In the genomic region with DNA sequence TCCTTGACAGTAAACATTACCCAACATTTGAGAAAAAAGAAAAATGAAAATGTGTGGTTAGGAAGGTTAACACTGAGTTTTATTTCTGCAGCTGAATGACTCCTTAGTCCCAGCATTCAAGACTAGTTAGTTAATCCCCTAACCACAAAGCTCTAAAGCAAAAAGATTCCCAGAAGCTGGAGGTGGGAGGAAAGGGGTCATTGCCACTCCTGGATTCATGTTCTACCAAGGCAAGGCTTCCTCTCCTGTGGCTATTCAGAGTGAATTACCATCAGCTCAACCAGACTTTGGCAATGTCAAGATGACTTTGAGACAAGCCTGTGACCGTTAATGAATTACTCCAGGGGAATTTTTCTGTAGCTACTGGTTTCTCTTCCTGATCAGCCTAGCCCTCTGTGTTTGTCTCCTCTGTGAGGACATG, we compare ENCODE assay signal across 8 cellular contexts.
A peak's percentile ranks its signal among the peaks of the same experiment; 100 is the strongest.
DNase-seq lines count a peak whose midpoint lies in the region; ATAC-seq, FAIRE-seq and TF ChIP-seq lines count a peak whose summit lies in the region.

No MANE protein-coding gene starts in this region.

- TF ChIP-seq RAD21 in GM12878 (IDR thresholded peaks at IDR 0.05; ENCODE audit: insufficient read depth, low read depth, low read length): no peak

- no peak for TF ChIP-seq CTCF in GM12878 (IDR thresholded peaks at IDR 0.05 in 2 of 3, conservative IDR thresholded peaks at IDR 0.05 in 1 of 3; ENCODE audit: control insufficient read depth in 2 of 3, extremely low read depth in 1 of 3, insufficient read depth in 1 of 3, low read depth in 3 of 3, low read length in 3 of 3)
- TF ChIP-seq CTCF in WERI-Rb-1 (IDR thresholded peaks at IDR 0.05; ENCODE audit: low read depth, low read length): no peak

- H2AFZ ChIP-seq in GM12878 (ENCODE audit: control insufficient read depth, low read depth, low read length): no peak overlapping the region; the same call in 1 of the 2 replicates

- DNase-seq in GM12878 (ENCODE audit: low read depth, low spot score): no peak
- no peak for DNase-seq in superior temporal gyrus (ENCODE audit: extremely low spot score)
- DNase-seq in stimulated activated CD4-positive, alpha-beta T cell treated with anti-CD3 and anti-CD28 coated beads, Interleukin-4, amount 100 ng/mL, for 4 hours: no peak
- DNase-seq in WERI-Rb-1: no peak
- DNase-seq in NCI-H1930 (lab: John Stamatoyannopoulos, UW): no peak

- ATAC-seq in GM18502 (IDR thresholded peaks at IDR 0.05; ENCODE audit: poor library complexity, unreplicated experiment) (peak; percentile 91), GM19468 (IDR thresholded peaks at IDR 0.05; ENCODE audit: extremely low read depth, unreplicated experiment) (peak; percentile 90), HG03135 (IDR thresholded peaks at IDR 0.05; ENCODE audit: unreplicated experiment) (peak; percentile 89), GM12878 (peak; percentile 93)

- H3K9me3 ChIP-seq in GM12878 (replicated peaks; ENCODE audit: control insufficient read depth, insufficient read depth, low read length) (no peaks in the 10 kb centered on the region), WERI-Rb-1 (ENCODE audit: severe bottlenecking) (no peaks in the 10 kb centered on the region)

- no peaks in the 10 kb centered on the region for H3K4me1 ChIP-seq in GM12878 (ENCODE audit: control insufficient read depth, insufficient read depth, low read length)

- BruUV-seq in GM12878 (replicated peaks; lab: Mats Ljungman, UMichigan): no TSS peak

- no peak overlapping the region for H3K9ac ChIP-seq in GM12878 (ENCODE audit: control insufficient read depth, insufficient read depth, low read length)

- no peak for TF ChIP-seq POLR2A in GM12878 (IDR thresholded peaks at IDR 0.05; ENCODE audit: low read depth, low read length)

- CTCF ChIA-PET in GM12878 (lab: Yijun Ruan, JAX): interaction anchor here (0.6 to 4.5 kb wide), 7 partner anchors 10 to 519 kb away, joined by 3 to 22 read pairs (median 3); no protein-coding TSS in a partner anchor

- no peak for TF ChIP-seq EP300 in GM12878 (IDR thresholded peaks at IDR 0.05; ENCODE audit: borderline replicate concordance in 1 of 2, control insufficient read depth in 1 of 2, low read depth in 2 of 2, low read length in 2 of 2)

- intact Hi-C loops in GM12878 (cut with micrococcal nuclease; ENCODE audit: unreplicated experiment): no loop called here

- SMC1A ChIA-PET in GM12878 (lab: Charles Lee; ENCODE audit: uncharacterized antibody, unreplicated experiment): interaction anchor here (0.7 to 2.6 kb wide), 15 partner anchors 9 to 301 kb away, joined by 3 to 21 read pairs (median 4); no protein-coding TSS in a partner anchor

- H3K4me3 ChIP-seq in GM12878: no peak overlapping the region
- H3K4me3 ChIP-seq in WERI-Rb-1 (ENCODE audit: low read depth, low read length): no peak overlapping the region

- peak; percentile 79 for FAIRE-seq in GM12878 (lab: Jason Lieb, UNC)

- no peaks in the 10 kb centered on the region for H3K27me3 ChIP-seq in GM12878 (replicated peaks in 1 of 2; ENCODE audit: control insufficient read depth in 2 of 2, insufficient read depth in 2 of 2, low read length in 1 of 2)
- no peaks in the 10 kb centered on the region for H3K27me3 ChIP-seq in WERI-Rb-1 (ENCODE audit: insufficient read depth, low read depth, severe bottlenecking)

- POLR2A ChIA-PET in GM12878 (lab: Charles Lee): interaction anchor here (0.7 to 1.6 kb wide), 6 partner anchors 10 to 67 kb away, joined by 3 to 5 read pairs (median 4); no protein-coding TSS in a partner anchor

- H3K4me2 ChIP-seq in GM12878 (ENCODE audit: control insufficient read depth, insufficient read depth): no peak overlapping the region; the same call in 1 of the 2 replicates

- RAD21 ChIA-PET in GM12878 (lab: Charles Lee; ENCODE audit: unreplicated experiment): interaction anchor here (1.0 to 2.6 kb wide), 10 partner anchors 9 to 519 kb away, joined by 3 to 14 read pairs (median 4); no protein-coding TSS in a partner anchor

- H3K36me3 ChIP-seq in GM12878 (ENCODE audit: control insufficient read depth in 2 of 2, insufficient read depth in 2 of 2, low read length in 1 of 2) (no peaks in the 10 kb centered on the region), WERI-Rb-1 (no peaks in the 10 kb centered on the region)

- in situ Hi-C loops in GM12878 (cut with MboI): no loop called here

- WGBS in GM12878 (ENCODE audit: insufficient coverage, insufficient replicate concordance, low lambda C conversion rate, missing lambda C conversion rate): 0% methylated on average over 1 of the region's 1 CpG

- no peaks in the 10 kb centered on the region for H3K79me2 ChIP-seq in GM12878 (ENCODE audit: control insufficient read depth, insufficient read depth, low read length)

- H3K27ac ChIP-seq in GM12878 (ENCODE audit: control insufficient read depth, insufficient read depth): no peak overlapping the region
- H3K27ac ChIP-seq in WERI-Rb-1: no peak overlapping the region

- no peaks in the 10 kb centered on the region for H4K20me1 ChIP-seq in GM12878 (ENCODE audit: control insufficient read depth, insufficient read depth)

TF ChIP-seq in GM12878, 131 proteins besides CTCF, POLR2A, EP300 and RAD21:
- TF ChIP-seq IKZF2 (IDR thresholded peaks at IDR 0.05) (peak; percentile 50; a peak in 3 of 4 replicates), NR2C1 (IDR thresholded peaks at IDR 0.05) (no peak), MTA2 (IDR thresholded peaks at IDR 0.05; ENCODE audit: low read depth) (peak; percentile 39; the same call in 1 of the 2 replicates), RELB (IDR thresholded peaks at IDR 0.05; ENCODE audit: low read depth) (peak; percentile 59; the same call in 1 of the 2 replicates), SPI1 (IDR thresholded peaks at IDR 0.05; ENCODE audit: borderline replicate concordance, insufficient read depth, low read depth, low read length) (peak; percentile 18; the same call in 1 of the 2 replicates), RUNX3 (IDR thresholded peaks at IDR 0.05; ENCODE audit: low read length) (peak; percentile 57), KDM1A (IDR thresholded peaks at IDR 0.05; ENCODE audit: borderline replicate concordance) (no peak), IKZF1 (conservative IDR thresholded peaks at IDR 0.05) (peak; percentile 60), YBX1 (IDR thresholded peaks at IDR 0.05) (no peak)
